In the genomic region with DNA sequence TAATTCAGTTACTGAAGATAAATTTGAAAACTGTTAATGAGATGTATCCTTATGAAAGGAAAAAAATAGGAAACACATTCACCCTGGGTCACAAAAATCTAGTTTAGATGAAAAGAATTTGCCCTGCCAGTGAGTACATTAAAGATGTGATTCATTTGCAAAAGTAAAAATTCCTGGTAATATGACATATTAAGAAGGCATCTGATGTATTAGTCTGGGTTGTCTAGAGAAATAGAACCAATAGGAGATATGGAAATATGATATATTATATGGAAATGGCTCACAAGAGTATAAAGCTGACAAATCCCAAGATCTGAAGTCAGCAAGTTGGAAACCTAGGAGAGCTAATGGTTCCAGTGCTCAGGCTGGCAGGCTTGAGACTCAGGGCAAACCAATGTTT, we compare ENCODE assay signal across 15 cellular contexts.
"Had no signal": no experiment of that assay in that cellular context is flagged by ENCODE, and none has a peak within 500 bp of the region (broad histone marks: within the 10 kb centered on the region; RNA-seq: fewer than 3 reads in every experiment).

No MANE protein-coding gene starts in this region.

- FAIRE-seq: TTC549 had no signal

- H3K9me3 ChIP-seq: gastrocnemius medialis, heart right ventricle, sigmoid colon, tibial artery, uterus had no signal

- H3K36me3 ChIP-seq: brain microvascular endothelial cell, gastrocnemius medialis, heart right ventricle, neural progenitor cell, sigmoid colon, tibial artery, uterus had no signal

- H3K27me3 ChIP-seq: brain microvascular endothelial cell, gastrocnemius medialis, heart right ventricle, neural progenitor cell, sigmoid colon, tibial artery, uterus had no signal

- H3K4me3 ChIP-seq: gastrocnemius medialis, heart right ventricle, lung, neural progenitor cell, sigmoid colon, tibial artery, uterus had no signal

- H3K4me1 Mint-ChIP-seq: neural progenitor cell had no signal

- H3K27ac Mint-ChIP-seq: neural progenitor cell had no signal

- H3K4me3 Mint-ChIP-seq: neural progenitor cell had no signal

- H3K4me1 ChIP-seq: gastrocnemius medialis, neural progenitor cell, uterus had no signal

- DNase-seq: activated CD4-positive, alpha-beta T cell treated with anti-CD3 and anti-CD28 coated beads, Interleukin-2, amount 50 U/mL, for 1 hour; activated naive CD4-positive, alpha-beta T cell treated with anti-CD3 and anti-CD28 coated beads, Interleukin-2, amount 50 U/mL, for 16 hours; effector memory CD4-positive, alpha-beta T cell; gastrocnemius medialis; heart right ventricle; midbrain; sigmoid colon; stimulated activated CD4-positive, alpha-beta T cell treated with anti-CD3 and anti-CD28 coated beads, Interleukin-1b, Interleukin-23, amount 100 ng/mL, for 48 hours; T-helper 2 cell; tibial artery; uterus had no signal

- ATAC-seq: gastrocnemius medialis, heart right ventricle had no signal

- H3K9ac ChIP-seq: neural progenitor cell had no signal

- H3K4me2 ChIP-seq: neural progenitor cell had no signal

- H3K27ac ChIP-seq: brain microvascular endothelial cell, gastrocnemius medialis, heart right ventricle, neural progenitor cell, sigmoid colon, tibial artery, uterus had no signal

- H3K36me3 Mint-ChIP-seq: neural progenitor cell had no signal

- H2AFZ ChIP-seq: neural progenitor cell had no signal
